ENCODE assay signal across 16 cellular contexts in genomic region chr11:73191151-73191550, GRCh38. TPM values are rescaled to one million over a fixed set of nuclear protein-coding genes. Genes with fewer than 3 reads are reported as not detected.
DNase-seq lines count a peak whose midpoint lies in the region; TF ChIP-seq lines count a peak whose summit lies in the region.
"Had no signal": no experiment of that assay in that cellular context is flagged by ENCODE, and none has a peak within 500 bp of the region (broad histone marks: within the 10 kb centered on the region; RNA-seq: fewer than 3 reads in every experiment).

No MANE protein-coding gene starts in this region.

- dilution Hi-C loops in mammary epithelial cell (cut with HindIII; ENCODE audit: low sequenced_read_pairs), result no loop called here

- CTCF ChIA-PET in mammary epithelial cell (lab: Charles Lee; ENCODE audit: low non-redundant PET) (no interaction called here), MCF 10A (lab: Yijun Ruan, JAX) (interaction anchor here (0.5 to 1.1 kb wide), 4 partner anchors 46 to 405 kb away, joined by 3 to 6 read pairs (median 4); no protein-coding TSS in a partner anchor)

- no peaks in the 10 kb centered on the region for H3K27me3 ChIP-seq in mammary epithelial cell (ENCODE audit: insufficient read depth, low read length)
- H3K27me3 ChIP-seq: SJSA1 had no signal

- TF ChIP-seq CTCF in mammary epithelial cell (conservative IDR thresholded peaks at IDR 0.05 in 1 of 2, IDR thresholded peaks at IDR 0.05 in 1 of 2; ENCODE audit: extremely low read depth in 1 of 2, insufficient read depth in 1 of 2, low read depth in 1 of 2, low read length in 2 of 2) (no peak), MCF 10A (IDR thresholded peaks at IDR 0.05; ENCODE audit: unreplicated experiment) (no peak), type B pancreatic cell (conservative IDR thresholded peaks at IDR 0.05) (no peak)

- H3K9me3 Mint-ChIP-seq in MCF 10A (ENCODE audit: unreplicated experiment) (no peaks in the 10 kb centered on the region), type B pancreatic cell (no peaks in the 10 kb centered on the region)
- no peaks in the 10 kb centered on the region for H3K9me3 Mint-ChIP-seq in dendritic cell treated with granulocyte-macrophage colony-stimulating factor and Interleukin-4, amounts not matched to agents 40 ng/mL and 50 ng/mL, for 4 days

- H3K4me2 ChIP-seq in mammary epithelial cell (ENCODE audit: insufficient read depth, low read depth, low read length), result no peak overlapping the region

- H3K27ac Mint-ChIP-seq in MCF 10A (ENCODE audit: low read depth, unreplicated experiment) (no peak overlapping the region), type B pancreatic cell (peak overlapping the region; percentile 46)
- peak overlapping the region; percentile 53 for H3K27ac Mint-ChIP-seq in dendritic cell treated with granulocyte-macrophage colony-stimulating factor and Interleukin-4, amounts not matched to agents 40 ng/mL and 50 ng/mL, for 4 days

- no peaks in the 10 kb centered on the region for H3K9me3 ChIP-seq in mammary epithelial cell (replicated peaks; ENCODE audit: insufficient read depth, low read length)
- H3K9me3 ChIP-seq: SJSA1 had no signal

- no peak for DNase-seq in mammary epithelial cell
- DNase-seq in MCF 10A (ENCODE audit: unreplicated experiment), result no peak
- DNase-seq in myocyte (ENCODE audit: low read depth), result peak; percentile 38
- DNase-seq in type B pancreatic cell (ENCODE audit: extremely low spot score, unreplicated experiment), result no peak
- DNase-seq in NCI-H524 (lab: John Stamatoyannopoulos, UW), result no peak
- no peak for DNase-seq in stimulated activated CD4-positive, alpha-beta T cell treated with anti-CD3 and anti-CD28 coated beads, Interleukin-4, amount 100 ng/mL, for 4 hours
- no peak for DNase-seq in activated CD4-positive, alpha-beta T cell treated with anti-CD3 and anti-CD28 coated beads for 4 hours
- DNase-seq: HCEC 1CT, NCI-H1417 treated with DMSO at 0.1 percent for 48 hours, NCI-H1930, NCI-H2171, NCI-H446, OCI-M1 had no signal

- in situ Hi-C loops in mammary epithelial cell (cut with MboI; ENCODE audit: low sequenced_read_pairs in 2 of 2), result no loop called here

- WGBS in mammary epithelial cell (ENCODE audit: low coverage, missing lambda C conversion rate), result 68% methylated on average over 6 of the region's 6 CpGs

- H3K27me3 Mint-ChIP-seq in MCF 10A (ENCODE audit: insufficient read depth, unreplicated experiment) (no peaks in the 10 kb centered on the region), type B pancreatic cell (no peaks in the 10 kb centered on the region)
- peaks cover 4% of the 10 kb centered on the region for H3K27me3 Mint-ChIP-seq in dendritic cell treated with granulocyte-macrophage colony-stimulating factor and Interleukin-4, amounts not matched to agents 40 ng/mL and 50 ng/mL, for 4 days

- no peak overlapping the region for H3K9ac ChIP-seq in mammary epithelial cell (ENCODE audit: insufficient read depth, low read length)

- no peaks in the 10 kb centered on the region for H4K20me1 ChIP-seq in mammary epithelial cell (ENCODE audit: insufficient read depth, low read length)

- no peaks in the 10 kb centered on the region for H3K79me2 ChIP-seq in mammary epithelial cell (ENCODE audit: insufficient read depth, low read length)

- H3K27ac ChIP-seq in mammary epithelial cell (ENCODE audit: insufficient read depth, low read depth, low read length), result no peak overlapping the region
- H3K27ac ChIP-seq: C4-2B, SJSA1 had no signal

- H3K4me3 ChIP-seq in mammary epithelial cell (replicated peaks in 1 of 3; ENCODE audit: insufficient read depth in 1 of 3, low read depth in 2 of 3, low read length in 3 of 3), result no peak overlapping the region
- H3K4me3 ChIP-seq: SJSA1 had no signal

- H3K36me3 ChIP-seq in mammary epithelial cell (ENCODE audit: insufficient read depth, low read length), result no peaks in the 10 kb centered on the region
- H3K36me3 ChIP-seq: SJSA1 had no signal

- peaks cover 76% of the 10 kb centered on the region for H3K4me1 ChIP-seq in mammary epithelial cell (ENCODE audit: insufficient read depth, low read length)

- H3K36me3 Mint-ChIP-seq in MCF 10A (ENCODE audit: insufficient read depth, unreplicated experiment) (peaks cover 2% of the 10 kb centered on the region), type B pancreatic cell (no peaks in the 10 kb centered on the region)
- H3K36me3 Mint-ChIP-seq in dendritic cell treated with granulocyte-macrophage colony-stimulating factor and Interleukin-4, amounts not matched to agents 40 ng/mL and 50 ng/mL, for 4 days (ENCODE audit: low read depth), result no peaks in the 10 kb centered on the region

- intact Hi-C loops in mammary epithelial cell (cut with micrococcal nuclease) (no loop called here), MCF 10A (cut with micrococcal nuclease) (no loop called here)
- intact Hi-C loops in dendritic cell treated with granulocyte-macrophage colony-stimulating factor and Interleukin-4, amounts not matched to agents 40 ng/mL and 50 ng/mL, for 4 days (cut with micrococcal nuclease), result no loop called here

- POLR2A ChIA-PET in MCF 10A (lab: Yijun Ruan, JAX), result interaction anchor here (0.6 to 1.2 kb wide), 2 partner anchors 9 to 369 kb away, joined by 3 read pairs; no protein-coding TSS in a partner anchor

- BruUV-seq in mammary epithelial cell (replicated peaks; lab: Mats Ljungman, UMichigan), result no TSS peak
- no TSS peak for BruUV-seq in MCF 10A (replicated peaks; lab: Mats Ljungman, UMichigan)

- H3K4me1 Mint-ChIP-seq in MCF 10A (ENCODE audit: insufficient read depth, unreplicated experiment) (peaks cover 70% of the 10 kb centered on the region), type B pancreatic cell (ENCODE audit: unreplicated experiment) (peaks cover 12% of the 10 kb centered on the region)
- H3K4me1 Mint-ChIP-seq in dendritic cell treated with granulocyte-macrophage colony-stimulating factor and Interleukin-4, amounts not matched to agents 40 ng/mL and 50 ng/mL, for 4 days (ENCODE audit: low read depth), result peaks cover 92% of the 10 kb centered on the region

- H3K4me3 Mint-ChIP-seq in MCF 10A (ENCODE audit: unreplicated experiment), result no peak overlapping the region
- no peak overlapping the region for H3K4me3 Mint-ChIP-seq in dendritic cell treated with granulocyte-macrophage colony-stimulating factor and Interleukin-4, amounts not matched to agents 40 ng/mL and 50 ng/mL, for 4 days
- H3K4me3 Mint-ChIP-seq in type B pancreatic cell, result peak overlapping the region; percentile 51

- peak overlapping the region; percentile 40 for H2AFZ ChIP-seq in mammary epithelial cell (ENCODE audit: low read depth, low read length)

RNA-seq across cellular contexts. Expression of gene P2RY2, which starts 26.9 kb away (rescaled TPM):
- total RNA-seq in mammary epithelial cell (10 to 100 TPM in 1 of 2 donors, 1 to 10 TPM in 1; 7.8 to 21.6 TPM), MCF 10A (2022) (0.56 and 1.0 TPM in 2 replicates), myocyte (1.6 and 3.4 TPM in 2 replicates), type B pancreatic cell (ENCODE audit: low replicate concordance) (12.1 and 25.3 TPM in 2 replicates)
- 27.6 TPM for polyA plus RNA-seq in mammary epithelial cell
- polyA minus RNA-seq in mammary epithelial cell, result 31.5 TPM
- polyA plus RNA-seq in myocyte (2012), result 0.19 TPM
- total RNA-seq: SJSA1 had no signal

RNA-seq across cellular contexts. Expression of gene FCHSD2, which starts 49.0 kb away (rescaled TPM):
- 10 to 100 TPM in 1 of 2 donors, 1 to 10 TPM in 1; 6.0 to 37.2 TPM for total RNA-seq in mammary epithelial cell
- polyA plus RNA-seq in mammary epithelial cell, result 11.7 TPM
- 9.5 TPM for polyA minus RNA-seq in mammary epithelial cell
- 12.8 and 14.0 TPM in 2 replicates for total RNA-seq in MCF 10A (2022)
- 11.1 and 13.1 TPM in 2 replicates for total RNA-seq in myocyte
- polyA plus RNA-seq in myocyte (2012), result 17.2 TPM
- 30.8 and 32.0 TPM in 2 replicates for total RNA-seq in type B pancreatic cell (ENCODE audit: low replicate concordance)
